1 cellular context compared by ENCODE assay signal in the genomic region with DNA sequence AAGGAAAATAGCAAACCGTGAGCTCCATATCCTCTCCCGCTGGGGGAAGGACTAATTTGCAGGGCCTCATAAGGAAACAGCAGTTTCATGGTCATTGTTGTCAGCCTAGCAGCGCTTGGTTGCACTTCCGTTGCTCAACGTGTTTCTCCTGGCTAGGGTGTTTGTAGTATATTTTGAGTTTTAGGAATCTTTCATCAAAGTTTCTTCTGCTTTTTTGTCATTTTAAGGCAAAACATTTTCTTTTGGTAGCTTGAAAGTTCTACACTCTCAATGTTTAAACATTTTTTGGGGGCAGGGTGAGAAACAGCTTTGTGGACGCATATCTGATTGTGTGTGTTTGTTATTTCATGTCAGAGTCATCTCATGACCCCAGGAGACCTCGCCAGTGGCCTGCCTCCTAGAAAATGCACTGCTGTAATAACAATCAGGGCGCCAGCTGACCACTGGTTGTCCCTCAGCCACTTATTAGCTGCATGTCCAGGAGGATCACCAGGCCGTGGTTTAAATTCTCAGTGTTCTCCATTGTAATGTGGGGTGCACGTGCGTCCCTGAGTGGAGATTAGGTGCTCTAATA.
TF ChIP-seq lines count a peak whose summit lies in the region.

No MANE protein-coding gene starts in this region.

TF ChIP-seq in K562, 482 proteins besides CTCF, POLR2A, EP300 and RAD21 (continued from another document):
- TF ChIP-seq TAF9B (IDR thresholded peaks at IDR 0.05; ENCODE audit: partially characterized antibody): peak; percentile 39
- TF ChIP-seq, protein P1, sequence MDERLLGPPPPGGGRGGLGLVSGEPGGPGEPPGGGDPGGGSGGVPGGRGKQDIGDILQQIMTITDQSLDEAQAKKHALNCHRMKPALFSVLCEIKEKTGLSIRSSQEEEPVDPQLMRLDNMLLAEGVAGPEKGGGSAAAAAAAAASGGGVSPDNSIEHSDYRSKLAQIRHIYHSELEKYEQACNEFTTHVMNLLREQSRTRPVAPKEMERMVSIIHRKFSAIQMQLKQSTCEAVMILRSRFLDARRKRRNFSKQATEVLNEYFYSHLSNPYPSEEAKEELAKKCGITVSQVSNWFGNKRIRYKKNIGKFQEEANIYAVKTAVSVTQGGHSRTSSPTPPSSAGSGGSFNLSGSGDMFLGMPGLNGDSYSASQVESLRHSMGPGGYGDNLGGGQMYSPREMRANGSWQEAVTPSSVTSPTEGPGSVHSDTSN (CRISPR knock-in tag; IDR thresholded peaks at IDR 0.05; ENCODE audit: low read depth): no peak
- TF ChIP-seq, protein P1 (tag; conservative IDR thresholded peaks at IDR 0.05; ENCODE audit: low read depth): peak; percentile 66
- peak; percentile 66; the same call in 1 of the 2 replicates for TF ChIP-seq CEBPG (CRISPR knock-in tag; IDR thresholded peaks at IDR 0.05)
- TF ChIP-seq CEBPG (tag; conservative IDR thresholded peaks at IDR 0.05 in 1 of 2, IDR thresholded peaks at IDR 0.05 in 1 of 2): peak; percentile 28 to 87; a peak in 2 of 4 replicates
- TF ChIP-seq GABPB2 (CRISPR knock-in tag; conservative IDR thresholded peaks at IDR 0.05): no peak
- TF ChIP-seq NR3C1 (CRISPR knock-in tag; IDR thresholded peaks at IDR 0.05): no peak
- peak; percentile 34 for TF ChIP-seq SMARCB1 (IDR thresholded peaks at IDR 0.05; ENCODE audit: insufficient read length, low read depth)
- TF ChIP-seq ZKSCAN3 (CRISPR knock-in tag; IDR thresholded peaks at IDR 0.05): no peak
- TF ChIP-seq NRF1 (conservative IDR thresholded peaks at IDR 0.05 in 1 of 2, IDR thresholded peaks at IDR 0.05 in 1 of 2): peak in 1 of 2 experiments; percentile 37; a peak in 1 of 4 replicates
- TF ChIP-seq IFI16 (CRISPR knock-in tag; IDR thresholded peaks at IDR 0.05): no peak
- peak; percentile 64 for TF ChIP-seq PKNOX1 (IDR thresholded peaks at IDR 0.05)
- peak; percentile 64 to 81; a peak in 3 of 4 replicates for TF ChIP-seq FOXK2 (conservative IDR thresholded peaks at IDR 0.05 in 1 of 2, IDR thresholded peaks at IDR 0.05 in 1 of 2; ENCODE audit: low read depth in 2 of 2)
- TF ChIP-seq, protein P2, sequence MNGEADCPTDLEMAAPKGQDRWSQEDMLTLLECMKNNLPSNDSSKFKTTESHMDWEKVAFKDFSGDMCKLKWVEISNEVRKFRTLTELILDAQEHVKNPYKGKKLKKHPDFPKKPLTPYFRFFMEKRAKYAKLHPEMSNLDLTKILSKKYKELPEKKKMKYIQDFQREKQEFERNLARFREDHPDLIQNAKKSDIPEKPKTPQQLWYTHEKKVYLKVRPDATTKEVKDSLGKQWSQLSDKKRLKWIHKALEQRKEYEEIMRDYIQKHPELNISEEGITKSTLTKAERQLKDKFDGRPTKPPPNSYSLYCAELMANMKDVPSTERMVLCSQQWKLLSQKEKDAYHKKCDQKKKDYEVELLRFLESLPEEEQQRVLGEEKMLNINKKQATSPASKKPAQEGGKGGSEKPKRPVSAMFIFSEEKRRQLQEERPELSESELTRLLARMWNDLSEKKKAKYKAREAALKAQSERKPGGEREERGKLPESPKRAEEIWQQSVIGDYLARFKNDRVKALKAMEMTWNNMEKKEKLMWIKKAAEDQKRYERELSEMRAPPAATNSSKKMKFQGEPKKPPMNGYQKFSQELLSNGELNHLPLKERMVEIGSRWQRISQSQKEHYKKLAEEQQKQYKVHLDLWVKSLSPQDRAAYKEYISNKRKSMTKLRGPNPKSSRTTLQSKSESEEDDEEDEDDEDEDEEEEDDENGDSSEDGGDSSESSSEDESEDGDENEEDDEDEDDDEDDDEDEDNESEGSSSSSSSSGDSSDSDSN (IDR thresholded peaks at IDR 0.05; ENCODE audit: borderline replicate concordance in 1 of 2, low read depth in 2 of 2, low read length in 2 of 2): 0 out of 4 replicates have a peak, but pooled peaks of 1 of the 2 experiments have one; percentile 33
- TF ChIP-seq MTA1 (IDR thresholded peaks at IDR 0.05; ENCODE audit: borderline replicate concordance): peak; percentile 73; the same call in 1 of the 2 replicates
- TF ChIP-seq, protein P3, sequence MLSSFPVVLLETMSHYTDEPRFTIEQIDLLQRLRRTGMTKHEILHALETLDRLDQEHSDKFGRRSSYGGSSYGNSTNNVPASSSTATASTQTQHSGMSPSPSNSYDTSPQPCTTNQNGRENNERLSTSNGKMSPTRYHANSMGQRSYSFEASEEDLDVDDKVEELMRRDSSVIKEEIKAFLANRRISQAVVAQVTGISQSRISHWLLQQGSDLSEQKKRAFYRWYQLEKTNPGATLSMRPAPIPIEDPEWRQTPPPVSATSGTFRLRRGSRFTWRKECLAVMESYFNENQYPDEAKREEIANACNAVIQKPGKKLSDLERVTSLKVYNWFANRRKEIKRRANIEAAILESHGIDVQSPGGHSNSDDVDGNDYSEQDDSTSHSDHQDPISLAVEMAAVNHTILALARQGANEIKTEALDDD (IDR thresholded peaks at IDR 0.05): peak; percentile 43
- TF ChIP-seq ELF1 (tag; IDR thresholded peaks at IDR 0.05): peak; percentile 74
- TF ChIP-seq, protein P4, sequence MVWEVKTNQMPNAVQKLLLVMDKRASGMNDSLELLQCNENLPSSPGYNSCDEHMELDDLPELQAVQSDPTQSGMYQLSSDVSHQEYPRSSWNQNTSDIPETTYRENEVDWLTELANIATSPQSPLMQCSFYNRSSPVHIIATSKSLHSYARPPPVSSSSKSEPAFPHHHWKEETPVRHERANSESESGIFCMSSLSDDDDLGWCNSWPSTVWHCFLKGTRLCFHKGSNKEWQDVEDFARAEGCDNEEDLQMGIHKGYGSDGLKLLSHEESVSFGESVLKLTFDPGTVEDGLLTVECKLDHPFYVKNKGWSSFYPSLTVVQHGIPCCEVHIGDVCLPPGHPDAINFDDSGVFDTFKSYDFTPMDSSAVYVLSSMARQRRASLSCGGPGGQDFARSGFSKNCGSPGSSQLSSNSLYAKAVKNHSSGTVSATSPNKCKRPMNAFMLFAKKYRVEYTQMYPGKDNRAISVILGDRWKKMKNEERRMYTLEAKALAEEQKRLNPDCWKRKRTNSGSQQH (CRISPR knock-in tag; IDR thresholded peaks at IDR 0.05): no peak
- 0 out of 4 replicates have a peak, but pooled peaks of 1 of the 2 experiments have one; percentile 54 for TF ChIP-seq ARNT (IDR thresholded peaks at IDR 0.05)
- peak in 1 of 2 experiments; percentile 52; a peak in 2 of 4 replicates for TF ChIP-seq FOXA3 (CRISPR knock-in tag; conservative IDR thresholded peaks at IDR 0.05 in 1 of 2, IDR thresholded peaks at IDR 0.05 in 1 of 2)
